In genomic region chr3:134365766-134366065, GRCh38 we compare ENCODE assay signal across 14 cellular contexts. TPM values are rescaled to one million over a fixed set of nuclear protein-coding genes. Genes with fewer than 3 reads are reported as not detected.
DNase-seq lines count a peak whose midpoint lies in the region; ATAC-seq and TF ChIP-seq lines count a peak whose summit lies in the region.
"Had no signal": no experiment of that assay in that cellular context is flagged by ENCODE, and none has a peak within 500 bp of the region (broad histone marks: within the 10 kb centered on the region; RNA-seq: fewer than 3 reads in every experiment).

No MANE protein-coding gene starts in this region.

- no peak for TF ChIP-seq POLR2A in vagina (IDR thresholded peaks at IDR 0.05)

- H3K27me3 ChIP-seq in neural progenitor cell = no peaks in the 10 kb centered on the region
- H3K27me3 ChIP-seq in vagina = no peaks in the 10 kb centered on the region

- peaks cover 50% of the 10 kb centered on the region for H3F3A ChIP-seq in neural progenitor cell (ENCODE audit: low read depth)

- peaks cover 98% of the 10 kb centered on the region for H4K20me1 ChIP-seq in neural progenitor cell (ENCODE audit: low read depth)

- peaks cover 16 to 19% of the 10 kb centered on the region in 2 donors for H3K27me3 Mint-ChIP-seq in natural killer cell treated with Interleukin-12 subunit alpha and Interleukin-12 subunit beta and Interleukin-15 and Interleukin-18, amount 100 ng/mL, for 72 hours
- peaks cover 8 to 19% of the 10 kb centered on the region in 2 donors for H3K27me3 Mint-ChIP-seq in natural killer cell (ENCODE audit: low read depth in 2 of 2)
- peaks cover 4% of the 10 kb centered on the region for H3K27me3 Mint-ChIP-seq in neural progenitor cell (ENCODE audit: insufficient read depth, low read depth)
- H3K27me3 Mint-ChIP-seq: activated CD4-positive, alpha-beta memory T cell treated with anti-CD3 and anti-CD28 coated beads for 36 hours had no signal

- peaks cover 15 to 19% of the 10 kb centered on the region in 2 donors for H3K4me1 Mint-ChIP-seq in natural killer cell treated with Interleukin-12 subunit alpha and Interleukin-12 subunit beta and Interleukin-15 and Interleukin-18, amount 100 ng/mL, for 72 hours (ENCODE audit: low read depth in 2 of 2)
- H3K4me1 Mint-ChIP-seq in natural killer cell = peaks cover 23 to 25% of the 10 kb centered on the region in 2 donors
- peaks cover 47% of the 10 kb centered on the region for H3K4me1 Mint-ChIP-seq in neural progenitor cell

- H3K9me3 Mint-ChIP-seq in natural killer cell treated with Interleukin-12 subunit alpha and Interleukin-12 subunit beta and Interleukin-15 and Interleukin-18, amount 100 ng/mL, for 72 hours = no peaks in the 10 kb centered on the region
- no peaks in the 10 kb centered on the region for H3K9me3 Mint-ChIP-seq in natural killer cell
- H3K9me3 Mint-ChIP-seq in neural progenitor cell = no peaks in the 10 kb centered on the region
- H3K9me3 Mint-ChIP-seq: activated CD4-positive, alpha-beta memory T cell treated with anti-CD3 and anti-CD28 coated beads for 36 hours; activated naive CD8-positive, alpha-beta T cell treated with anti-CD3 and anti-CD28 coated beads, Interleukin-2, amount 10 ng/mL, durations not matched to agents 7 days and 5 days; stimulated activated naive CD8-positive, alpha-beta T cell treated with anti-CD3 and anti-CD28 coated beads, Interleukin-15, amount 100 ng/mL, for 72 hours had no signal

- TF ChIP-seq CTCF in natural killer cell (IDR thresholded peaks at IDR 0.05) (no peak), neural progenitor cell (IDR thresholded peaks at IDR 0.05) (no peak), vagina (IDR thresholded peaks at IDR 0.05) (no peak)

- H3K27ac Mint-ChIP-seq in natural killer cell treated with Interleukin-12 subunit alpha and Interleukin-12 subunit beta and Interleukin-15 and Interleukin-18, amount 100 ng/mL, for 72 hours = no peak overlapping the region
- H3K27ac Mint-ChIP-seq in natural killer cell = peak overlapping the region in 1 of 2 donors; percentile 8
- H3K27ac Mint-ChIP-seq in neural progenitor cell = peak overlapping the region; percentile 72
- H3K27ac Mint-ChIP-seq: activated CD4-positive, alpha-beta memory T cell treated with anti-CD3 and anti-CD28 coated beads for 36 hours; activated naive CD8-positive, alpha-beta T cell treated with anti-CD3 and anti-CD28 coated beads, Interleukin-2, amount 10 ng/mL, durations not matched to agents 7 days and 5 days; stimulated activated naive CD8-positive, alpha-beta T cell treated with anti-CD3 and anti-CD28 coated beads, Interleukin-15, amount 100 ng/mL, for 72 hours had no signal

- H3K4me3 Mint-ChIP-seq in natural killer cell treated with Interleukin-12 subunit alpha and Interleukin-12 subunit beta and Interleukin-15 and Interleukin-18, amount 100 ng/mL, for 72 hours = no peak overlapping the region
- H3K4me3 Mint-ChIP-seq in natural killer cell (no peak overlapping the region), neural progenitor cell (peak overlapping the region; percentile 38)
- H3K4me3 Mint-ChIP-seq: activated CD4-positive, alpha-beta memory T cell treated with anti-CD3 and anti-CD28 coated beads for 36 hours had no signal

- H3K4me2 ChIP-seq in neural progenitor cell = no peak overlapping the region

- no peak overlapping the region for H2AFZ ChIP-seq in neural progenitor cell (replicated peaks)

- H3K79me2 ChIP-seq in neural progenitor cell (ENCODE audit: low read depth) = peaks cover 74% of the 10 kb centered on the region

- no peak overlapping the region for H3K9ac ChIP-seq in neural progenitor cell

- no peaks in the 10 kb centered on the region for H3K9me3 ChIP-seq in neural progenitor cell (ENCODE audit: low read depth)
- no peaks in the 10 kb centered on the region for H3K9me3 ChIP-seq in vagina

- peak overlapping the region; percentile 99 for H3K27ac ChIP-seq in epithelial cell of prostate
- peak overlapping the region; percentile 53 for H3K27ac ChIP-seq in neural progenitor cell
- H3K27ac ChIP-seq in vagina = peak overlapping the region; percentile 97

- no peak overlapping the region for H3K4me3 ChIP-seq in neural progenitor cell
- no peak overlapping the region for H3K4me3 ChIP-seq in vagina

- no peaks in the 10 kb centered on the region for H3K36me3 Mint-ChIP-seq in natural killer cell treated with Interleukin-12 subunit alpha and Interleukin-12 subunit beta and Interleukin-15 and Interleukin-18, amount 100 ng/mL, for 72 hours
- H3K36me3 Mint-ChIP-seq in natural killer cell (no peaks in the 10 kb centered on the region), neural progenitor cell (peaks cover 43% of the 10 kb centered on the region)
- H3K36me3 Mint-ChIP-seq: activated CD4-positive, alpha-beta memory T cell treated with anti-CD3 and anti-CD28 coated beads for 36 hours; activated naive CD8-positive, alpha-beta T cell treated with anti-CD3 and anti-CD28 coated beads, Interleukin-2, amount 10 ng/mL, durations not matched to agents 7 days and 5 days had no signal

- peak; percentile 48 for DNase-seq in natural killer cell treated with Interleukin-12 subunit alpha and Interleukin-12 subunit beta and Interleukin-15 and Interleukin-18, amount 100 ng/mL, for 72 hours (ENCODE audit: low spot score)
- DNase-seq in natural killer cell (no peak), epithelial cell of prostate (ENCODE audit: low read depth, low spot score) (no peak), neural progenitor cell (ENCODE audit: low spot score) (no peak), vagina (ENCODE audit: extremely low spot score in 2 of 2) (no peak), putamen (ENCODE audit: low spot score) (no peak), UCSD-AML1 (lab: John Stamatoyannopoulos, UW; ENCODE audit: unreplicated experiment) (no peak)
- DNase-seq: activated CD4-positive, alpha-beta memory T cell treated with anti-CD3 and anti-CD28 coated beads for 36 hours; activated naive CD8-positive, alpha-beta T cell treated with anti-CD3 and anti-CD28 coated beads, Interleukin-2, amount 10 ng/mL, durations not matched to agents 7 days and 5 days; AML-193; NCI-H1105; stimulated activated CD4-positive, alpha-beta T cell treated with anti-CD3 and anti-CD28 coated beads, Interleukin-2, amount 100 ng/mL, for 24 hours; stimulated activated naive CD8-positive, alpha-beta T cell treated with anti-CD3 and anti-CD28 coated beads, Interleukin-15, amount 100 ng/mL, for 72 hours had no signal

- intact Hi-C loops in natural killer cell (cut with micrococcal nuclease) (no loop called here), vagina (cut with DNase I) (no loop called here)

- peaks cover 46% of the 10 kb centered on the region for H3K4me1 ChIP-seq in neural progenitor cell
- H3K4me1 ChIP-seq in vagina = peaks cover 97% of the 10 kb centered on the region

- ATAC-seq in natural killer cell treated with Interleukin-12 subunit alpha and Interleukin-12 subunit beta and Interleukin-15 and Interleukin-18, amount 100 ng/mL, for 72 hours = no peak
- no peak for ATAC-seq in natural killer cell
- ATAC-seq in GM21723 (IDR thresholded peaks at IDR 0.05; ENCODE audit: unreplicated experiment) = no peak
- ATAC-seq: stimulated activated naive CD8-positive, alpha-beta T cell treated with anti-CD3 and anti-CD28 coated beads, Interleukin-15, amount 100 ng/mL, for 72 hours had no signal

- H3K36me3 ChIP-seq in neural progenitor cell = peaks cover 22% of the 10 kb centered on the region
- H3K36me3 ChIP-seq in vagina = peaks cover 0 to 73% of the 10 kb centered on the region in 2 donors

RNA-seq across cellular contexts. Expression of gene AMOTL2, which starts 8.5 kb away (rescaled TPM):
- not detected for total RNA-seq in natural killer cell treated with Interleukin-12 subunit alpha and Interleukin-12 subunit beta and Interleukin-15 and Interleukin-18, amount 100 ng/mL, for 72 hours
- total RNA-seq in natural killer cell (not detected), neural progenitor cell (ENCODE audit: low replicate concordance) (62.9 and 121 TPM in 2 replicates), vagina (60.6 TPM)
- total RNA-seq: activated naive CD8-positive, alpha-beta T cell treated with anti-CD3 and anti-CD28 coated beads, Interleukin-2, amount 10 ng/mL, durations not matched to agents 7 days and 5 days had no signal

Comparison
In these comparisons a context has a peak if more than half of its experiments do, and no peak if none do; other contexts are left out.
1. RNA of gene AMOTL2, which starts 8.5 kb away (total RNA-seq): 62.9 to 121 TPM in neural progenitor cell and 60.6 TPM in vagina (single experiment); not detected in natural killer cell treated with Interleukin-12 subunit alpha and Interleukin-12 subunit beta and Interleukin-15 and Interleukin-18, amount 100 ng/mL, for 72 hours and not detected in natural killer cell; every median in the first group is over 10 times any median in the second.
2. Peak in every context shown above with its lines, with median percentiles within 50 percentile points of each other: H3K27ac ChIP-seq.